ENCODE assay signal across 1 cellular context in the genomic region with DNA sequence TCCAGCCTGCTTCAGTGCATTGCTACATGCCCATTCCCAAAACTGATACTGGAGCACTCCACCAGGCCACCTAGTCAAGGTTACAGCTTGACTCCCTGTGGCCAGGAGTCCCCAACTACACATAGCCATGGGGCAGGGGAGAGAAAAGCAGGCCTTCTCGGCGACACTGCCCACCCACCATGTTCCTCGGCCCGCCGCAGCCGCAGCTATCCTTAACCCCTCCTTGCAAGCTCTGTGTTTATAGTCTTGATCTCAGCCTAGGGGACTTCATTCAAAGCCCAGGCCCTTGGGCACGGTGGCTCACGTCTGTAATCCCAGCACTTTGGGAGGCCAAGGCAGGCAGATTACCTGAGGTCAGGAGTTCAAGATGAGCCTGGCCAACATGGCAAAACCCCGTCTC.
TF ChIP-seq lines count a peak whose summit lies in the region.

No MANE protein-coding gene starts in this region.

TF ChIP-seq in IMR-90, 13 proteins besides CTCF, POLR2A, EP300 and RAD21:
- TF ChIP-seq RFX5 (IDR thresholded peaks at IDR 0.05; ENCODE audit: low read depth, low read length): no peak
- TF ChIP-seq MAZ (IDR thresholded peaks at IDR 0.05; ENCODE audit: borderline replicate concordance, low read depth, low read length): no peak
- TF ChIP-seq NFE2L2 (IDR thresholded peaks at IDR 0.05; ENCODE audit: low read depth, low read length): no peak
- TF ChIP-seq FOS (IDR thresholded peaks at IDR 0.05; ENCODE audit: low read depth, low read length): no peak
- TF ChIP-seq, protein P1, sequence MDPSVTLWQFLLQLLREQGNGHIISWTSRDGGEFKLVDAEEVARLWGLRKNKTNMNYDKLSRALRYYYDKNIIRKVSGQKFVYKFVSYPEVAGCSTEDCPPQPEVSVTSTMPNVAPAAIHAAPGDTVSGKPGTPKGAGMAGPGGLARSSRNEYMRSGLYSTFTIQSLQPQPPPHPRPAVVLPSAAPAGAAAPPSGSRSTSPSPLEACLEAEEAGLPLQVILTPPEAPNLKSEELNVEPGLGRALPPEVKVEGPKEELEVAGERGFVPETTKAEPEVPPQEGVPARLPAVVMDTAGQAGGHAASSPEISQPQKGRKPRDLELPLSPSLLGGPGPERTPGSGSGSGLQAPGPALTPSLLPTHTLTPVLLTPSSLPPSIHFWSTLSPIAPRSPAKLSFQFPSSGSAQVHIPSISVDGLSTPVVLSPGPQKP (IDR thresholded peaks at IDR 0.05; ENCODE audit: borderline replicate concordance, low read depth, low read length): no peak
- no peak for TF ChIP-seq BHLHE40 (IDR thresholded peaks at IDR 0.05; ENCODE audit: low read depth, low read length)
- no peak for TF ChIP-seq CHD1 (IDR thresholded peaks at IDR 0.05; ENCODE audit: low read depth, low read length)
- no peak for TF ChIP-seq RCOR1 (IDR thresholded peaks at IDR 0.05; ENCODE audit: insufficient replicate concordance, low read length)
- TF ChIP-seq, protein P2, sequence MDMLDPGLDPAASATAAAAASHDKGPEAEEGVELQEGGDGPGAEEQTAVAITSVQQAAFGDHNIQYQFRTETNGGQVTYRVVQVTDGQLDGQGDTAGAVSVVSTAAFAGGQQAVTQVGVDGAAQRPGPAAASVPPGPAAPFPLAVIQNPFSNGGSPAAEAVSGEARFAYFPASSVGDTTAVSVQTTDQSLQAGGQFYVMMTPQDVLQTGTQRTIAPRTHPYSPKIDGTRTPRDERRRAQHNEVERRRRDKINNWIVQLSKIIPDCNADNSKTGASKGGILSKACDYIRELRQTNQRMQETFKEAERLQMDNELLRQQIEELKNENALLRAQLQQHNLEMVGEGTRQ (IDR thresholded peaks at IDR 0.05; ENCODE audit: low read depth, low read length): no peak
- TF ChIP-seq MAFK (IDR thresholded peaks at IDR 0.05; ENCODE audit: low read depth, low read length): no peak
- TF ChIP-seq MXI1 (IDR thresholded peaks at IDR 0.05; ENCODE audit: borderline replicate concordance, low read depth, low read length): no peak
- TF ChIP-seq CEBPB (IDR thresholded peaks at IDR 0.05; ENCODE audit: low read depth, low read length): no peak
- TF ChIP-seq SMC3 (IDR thresholded peaks at IDR 0.05; ENCODE audit: low read depth, low read length): no peak
